In genomic region chr1:151281225-151281968, GRCh38 we compare ENCODE assay signal across 8 cellular contexts. TPM values are rescaled to one million over a fixed set of nuclear protein-coding genes. Genes with fewer than 3 reads are reported as not detected.
DNase-seq lines count a peak whose midpoint lies in the region; ATAC-seq and TF ChIP-seq lines count a peak whose summit lies in the region.

No MANE protein-coding gene starts in this region.

- H3K9me3 ChIP-seq in HUES48 (ENCODE audit: control insufficient read depth, insufficient read depth, low read length) (no peaks in the 10 kb centered on the region), NT2/D1 (ENCODE audit: insufficient read depth, low read length) (no peaks in the 10 kb centered on the region), endodermal cell (ENCODE audit: control insufficient read depth, low read length) (no peaks in the 10 kb centered on the region)

- H3K36me3 ChIP-seq in HUES48 (ENCODE audit: control insufficient read depth, insufficient read depth, low read length) (peaks cover 16% of the 10 kb centered on the region), NT2/D1 (ENCODE audit: insufficient read depth, insufficient read length, low read length) (peaks cover 21% of the 10 kb centered on the region), endodermal cell (ENCODE audit: control insufficient read depth, insufficient read depth, low read length) (peaks cover 13% of the 10 kb centered on the region)

- H3K27ac ChIP-seq in HUES48 (ENCODE audit: low read depth, low read length) (peak overlapping the region; percentile 100), endodermal cell (ENCODE audit: low read depth, low read length) (peak overlapping the region; percentile 96)

- H3K4me3 ChIP-seq in HUES48 (ENCODE audit: low read depth, low read length) (peak overlapping the region; percentile 90), NT2/D1 (ENCODE audit: insufficient read length, low read depth) (peak overlapping the region; percentile 94), endodermal cell (ENCODE audit: low read length) (peak overlapping the region; percentile 93)

- H3K36me3 Mint-ChIP-seq in endodermal cell (ENCODE audit: low read depth) = peaks cover 12% of the 10 kb centered on the region

- H3K9me3 Mint-ChIP-seq in endodermal cell = no peaks in the 10 kb centered on the region

- H3K27me3 Mint-ChIP-seq in endodermal cell (ENCODE audit: insufficient read depth) = peaks cover 12% of the 10 kb centered on the region

- peak overlapping the region; percentile 92 for H3K4me3 Mint-ChIP-seq in endodermal cell

- H3K9ac ChIP-seq in HUES48 (ENCODE audit: low read depth, low read length) (peak overlapping the region; percentile 98), NT2/D1 (ENCODE audit: insufficient read length, low read depth) (peak overlapping the region; percentile 90), endodermal cell (ENCODE audit: extremely low read depth, low read length, poor library complexity, severe bottlenecking) (peak overlapping the region; percentile 93)

- WGBS in endodermal cell (ENCODE audit: insufficient coverage in 1 of 2, insufficient read length in 1 of 2), 2 experiments = 0 to 1% methylated on average over 16 to 47 of the region's 48 CpGs

- peak; percentile 26 for ATAC-seq in GM21390 (IDR thresholded peaks at IDR 0.05; ENCODE audit: unreplicated experiment)

- H3K27ac Mint-ChIP-seq in endodermal cell = peak overlapping the region; percentile 100

- peaks cover 9% of the 10 kb centered on the region; the same call in 1 of the 2 replicates for H3K4me1 ChIP-seq in HUES48 (ENCODE audit: control insufficient read depth, insufficient read depth, low read length)
- peaks cover 13% of the 10 kb centered on the region for H3K4me1 ChIP-seq in NT2/D1 (ENCODE audit: insufficient read depth, insufficient read length)
- peaks cover 4% of the 10 kb centered on the region for H3K4me1 ChIP-seq in endodermal cell (ENCODE audit: control insufficient read depth, insufficient read depth, low read length)

- peak; percentile 27 for TF ChIP-seq CTCF in endodermal cell (conservative IDR thresholded peaks at IDR 0.05)

- DNase-seq in COLO829 (ENCODE audit: low spot score) (peak; percentile 97), NT2/D1 (ENCODE audit: low read depth, low spot score) (peak; percentile 98), endodermal cell (peak; percentile 98), mesenteric fat pad (ENCODE audit: low spot score) (peak; percentile 96)
- peak; percentile 83 for DNase-seq in activated CD8-positive, alpha-beta memory T cell treated with anti-CD3 and anti-CD28 coated beads, Interleukin-2, amount 50 U/mL, for 24 hours (ENCODE audit: extremely low read depth)
- peak; percentile 96 for DNase-seq in stimulated activated CD8-positive, alpha-beta memory T cell treated with anti-CD3 and anti-CD28 coated beads, Interleukin-15, amount 100 ng/mL, for 1 hour (ENCODE audit: low read depth)

- peaks cover 13% of the 10 kb centered on the region for H3K4me1 Mint-ChIP-seq in endodermal cell

- H3K27me3 ChIP-seq in HUES48 (ENCODE audit: control insufficient read depth, insufficient read depth, low read length) (no peaks in the 10 kb centered on the region), NT2/D1 (ENCODE audit: insufficient read depth, insufficient read length) (no peaks in the 10 kb centered on the region), endodermal cell (ENCODE audit: control insufficient read depth, insufficient read depth, low read length, poor library complexity, severe bottlenecking) (no peaks in the 10 kb centered on the region)

RNA-seq across cellular contexts. Expression of gene ZNF687, which starts 0.7 kb away (rescaled TPM):
- total RNA-seq in endodermal cell = 10 to 100 TPM; 43.0 to 49.8 TPM
- polyA plus RNA-seq in endodermal cell (2013, experiment 1 of 2) = 24.3 TPM
- 22.2 TPM for polyA plus RNA-seq in endodermal cell (2013, experiment 2 of 2)
- 16.2 TPM for total RNA-seq in mesenteric fat pad

RNA-seq across cellular contexts. Expression of gene PSMD4, which starts 26.9 kb away (rescaled TPM):
- total RNA-seq in endodermal cell (100 to 1,000 TPM; 188 to 205 TPM), mesenteric fat pad (142 TPM)
- 163 TPM for polyA plus RNA-seq in endodermal cell (2013, experiment 1 of 2)
- 157 TPM for polyA plus RNA-seq in endodermal cell (2013, experiment 2 of 2)

RNA-seq across cellular contexts. Expression of gene PI4KB, which starts 45.8 kb away (rescaled TPM):
- total RNA-seq in endodermal cell (10 to 100 TPM; 34.3 to 37.5 TPM), mesenteric fat pad (84.4 TPM)
- 32.4 TPM for polyA plus RNA-seq in endodermal cell (2013, experiment 1 of 2)
- polyA plus RNA-seq in endodermal cell (2013, experiment 2 of 2) = 30.8 TPM

Comparison
In these comparisons a context has a peak if more than half of its experiments do, and no peak if none do; other contexts are left out.
1. Peak in every context shown above with its lines: DNase-seq, ATAC-seq, H3K4me3 ChIP-seq and H3K27ac ChIP-seq.